In genomic region chr10:75074711-75075445, GRCh38 we compare ENCODE assay signal across 24 cellular contexts. TPM values are rescaled to one million over a fixed set of nuclear protein-coding genes. Genes with fewer than 3 reads are reported as not detected.
DNase-seq lines count a peak whose midpoint lies in the region; ATAC-seq and TF ChIP-seq lines count a peak whose summit lies in the region.
"Had no signal": no experiment of that assay in that cellular context is flagged by ENCODE, and none has a peak within 500 bp of the region (broad histone marks: within the 10 kb centered on the region; RNA-seq: fewer than 3 reads in every experiment).

No MANE protein-coding gene starts in this region.

- H3K9me3 Mint-ChIP-seq in stimulated activated naive CD8-positive, alpha-beta T cell treated with anti-CD3 and anti-CD28 coated beads, Interleukin-15, amount 100 ng/mL, for 72 hours = no peaks in the 10 kb centered on the region
- H3K9me3 Mint-ChIP-seq in glutamatergic neuron (ENCODE audit: unreplicated experiment) = peaks cover 2% of the 10 kb centered on the region
- H3K9me3 Mint-ChIP-seq: CD4-positive, alpha-beta memory T cell; IgD-negative memory B cell had no signal

- H3K27ac ChIP-seq in parathyroid adenoma = peak overlapping the region; percentile 26
- H3K27ac ChIP-seq: BLaER1, GM23248, HL-60 had no signal

- peaks cover 17% of the 10 kb centered on the region for H3K4me1 ChIP-seq in parathyroid adenoma

- peaks cover 21% of the 10 kb centered on the region for H3K4me1 Mint-ChIP-seq in stimulated activated naive CD8-positive, alpha-beta T cell treated with anti-CD3 and anti-CD28 coated beads, Interleukin-15, amount 100 ng/mL, for 72 hours
- H3K4me1 Mint-ChIP-seq in glutamatergic neuron (ENCODE audit: low read depth, unreplicated experiment) = peaks cover 11% of the 10 kb centered on the region

- H3K9ac ChIP-seq in parathyroid adenoma = no peak overlapping the region
- H3K9ac ChIP-seq: BLaER1, GM23248 had no signal

- H3K9me3 ChIP-seq in parathyroid adenoma (ENCODE audit: control insufficient read depth, low read length) = no peaks in the 10 kb centered on the region
- H3K9me3 ChIP-seq: BLaER1, HAP-1, MG63 had no signal

- ATAC-seq in stimulated activated naive CD8-positive, alpha-beta T cell treated with anti-CD3 and anti-CD28 coated beads, Interleukin-15, amount 100 ng/mL, for 72 hours = peak; percentile 69
- no peak for ATAC-seq in stimulated activated naive CD8-positive, alpha-beta T cell treated with anti-CD3 and anti-CD28 coated beads, Interleukin-15, Interleukin-2, amounts not matched to agents 100 U/mL and 50 U/mL, for 24 hours
- ATAC-seq: PC-3 had no signal

- H3K4me3 Mint-ChIP-seq in stimulated activated naive CD8-positive, alpha-beta T cell treated with anti-CD3 and anti-CD28 coated beads, Interleukin-15, amount 100 ng/mL, for 72 hours = peak overlapping the region; percentile 36 to 51
- H3K4me3 Mint-ChIP-seq in glutamatergic neuron (ENCODE audit: unreplicated experiment) = no peak overlapping the region
- H3K4me3 Mint-ChIP-seq: CD4-positive, alpha-beta memory T cell; IgD-negative memory B cell had no signal

- no peak for DNase-seq in stimulated activated naive CD8-positive, alpha-beta T cell treated with anti-CD3 and anti-CD28 coated beads, Interleukin-15, amount 100 ng/mL, for 72 hours
- no peak for DNase-seq in stimulated activated naive CD8-positive, alpha-beta T cell treated with anti-CD3 and anti-CD28 coated beads, Interleukin-15, Interleukin-2, amounts not matched to agents 100 U/mL and 50 U/mL, for 24 hours
- no peak for DNase-seq in glutamatergic neuron
- no peak for DNase-seq in NCI-H1417 (lab: John Stamatoyannopoulos, UW)
- DNase-seq in T-helper 1 cell = no peak
- no peak for DNase-seq in activated T-cell treated with anti-CD3 and anti-CD28 coated beads, Interleukin-2, amount 50 U/mL, for 1 hour
- DNase-seq: CD4-positive, alpha-beta memory T cell; DMS79; GM23248; Kasumi-1; MG63; NCI-H1048; NCI-H1436 treated with DMSO at 0.1 percent for 48 hours; NCI-H2029; NCI-H345; NCI-H524 treated with DMSO at 0.1 percent for 48 hours; PC-3; RPMI8226; SHP77 treated with DMSO at 0.1 percent for 48 hours had no signal

- H3K27me3 Mint-ChIP-seq in stimulated activated naive CD8-positive, alpha-beta T cell treated with anti-CD3 and anti-CD28 coated beads, Interleukin-15, amount 100 ng/mL, for 72 hours = no peaks in the 10 kb centered on the region
- H3K27me3 Mint-ChIP-seq in glutamatergic neuron (ENCODE audit: unreplicated experiment) = peaks cover 4% of the 10 kb centered on the region
- H3K27me3 Mint-ChIP-seq: CD4-positive, alpha-beta memory T cell; IgD-negative memory B cell had no signal

- no peak overlapping the region for H3K4me2 ChIP-seq in parathyroid adenoma (ENCODE audit: low read length)
- H3K4me2 ChIP-seq: BLaER1 had no signal

- TF ChIP-seq CTCF in glutamatergic neuron (IDR thresholded peaks at IDR 0.05; ENCODE audit: partially characterized antibody, unreplicated experiment) (no peak), parathyroid adenoma (IDR thresholded peaks at IDR 0.05) (no peak)

- no peaks in the 10 kb centered on the region for H3K36me3 ChIP-seq in parathyroid adenoma (ENCODE audit: control insufficient read depth, insufficient read depth, low read length)
- H3K36me3 ChIP-seq: BLaER1, HAP-1, MG63 had no signal

- peak overlapping the region; percentile 79 for H2AFZ ChIP-seq in parathyroid adenoma
- H2AFZ ChIP-seq: GM23248 had no signal

- H3K4me3 ChIP-seq in parathyroid adenoma (ENCODE audit: low read depth, low read length) = no peak overlapping the region
- H3K4me3 ChIP-seq: BLaER1, GM23248, HAP-1, MG63 had no signal

- no peaks in the 10 kb centered on the region for H3K27me3 ChIP-seq in parathyroid adenoma (ENCODE audit: control insufficient read depth, insufficient read depth, low read length)
- H3K27me3 ChIP-seq: BLaER1, MG63 had no signal

- H3K27ac Mint-ChIP-seq in stimulated activated naive CD8-positive, alpha-beta T cell treated with anti-CD3 and anti-CD28 coated beads, Interleukin-15, amount 100 ng/mL, for 72 hours = peak overlapping the region; percentile 67 to 95
- peak overlapping the region; percentile 49 for H3K27ac Mint-ChIP-seq in glutamatergic neuron (ENCODE audit: unreplicated experiment)
- H3K27ac Mint-ChIP-seq: IgD-negative memory B cell had no signal

- no peaks in the 10 kb centered on the region for H3K36me3 Mint-ChIP-seq in glutamatergic neuron (ENCODE audit: unreplicated experiment)
- H3K36me3 Mint-ChIP-seq: CD4-positive, alpha-beta memory T cell; IgD-negative memory B cell had no signal

- H3K79me2 ChIP-seq in parathyroid adenoma = no peaks in the 10 kb centered on the region

RNA-seq across cellular contexts. Expression of gene SAMD8, which starts 36.6 kb away (rescaled TPM):
- total RNA-seq in glutamatergic neuron (ENCODE audit: unreplicated experiment) = 32.8 TPM
